Comparison of ENCODE assay signal across 8 cellular contexts in the genomic region with DNA sequence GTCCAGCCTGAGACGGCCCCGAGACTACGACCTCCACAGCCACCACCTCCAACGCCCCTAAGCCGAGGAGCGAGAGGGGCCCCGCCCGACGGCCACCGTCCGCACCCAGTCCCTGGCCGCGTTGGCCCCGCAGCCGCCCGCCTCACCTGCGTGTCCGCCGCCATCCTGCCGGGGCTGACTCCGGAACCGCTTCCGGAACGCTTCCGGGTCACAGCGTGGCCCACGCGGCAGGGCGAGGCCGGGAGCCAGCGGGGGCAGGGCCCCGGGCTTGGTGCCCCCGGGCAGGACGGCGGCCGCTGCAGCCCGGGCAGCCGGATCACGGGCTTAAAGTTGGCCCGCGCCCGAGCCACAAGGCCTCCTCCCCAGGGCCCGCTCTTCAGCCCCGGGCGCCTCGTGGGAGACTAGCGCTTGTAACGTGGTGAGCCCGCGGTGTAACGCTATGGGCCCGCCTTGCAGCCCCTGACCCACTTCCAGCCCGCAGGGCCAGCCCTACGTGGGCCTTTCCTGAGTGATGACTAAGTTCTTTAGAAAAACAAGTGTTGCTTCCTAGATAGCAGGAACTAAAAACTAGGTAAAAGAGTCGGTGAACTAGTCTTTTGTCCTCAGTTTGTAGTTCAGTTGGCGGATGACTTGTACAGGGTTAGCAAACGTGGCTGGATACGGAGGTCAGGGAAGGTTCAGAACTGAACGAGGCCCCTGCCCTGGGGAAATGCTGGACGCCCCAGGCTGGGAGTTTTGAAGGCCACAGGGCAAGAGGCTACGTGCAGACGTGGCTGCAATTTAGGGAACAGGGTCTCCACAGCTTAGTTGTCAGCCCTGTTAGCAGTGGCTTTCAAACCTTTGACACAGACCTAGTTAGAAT. TPM values are rescaled to one million over a fixed set of nuclear protein-coding genes. Genes with fewer than 3 reads are reported as not detected.
A peak's percentile ranks its signal among the peaks of the same experiment; 100 is the strongest.
DNase-seq lines count a peak whose midpoint lies in the region; ATAC-seq lines count a peak whose summit lies in the region.

A gene with protein sequence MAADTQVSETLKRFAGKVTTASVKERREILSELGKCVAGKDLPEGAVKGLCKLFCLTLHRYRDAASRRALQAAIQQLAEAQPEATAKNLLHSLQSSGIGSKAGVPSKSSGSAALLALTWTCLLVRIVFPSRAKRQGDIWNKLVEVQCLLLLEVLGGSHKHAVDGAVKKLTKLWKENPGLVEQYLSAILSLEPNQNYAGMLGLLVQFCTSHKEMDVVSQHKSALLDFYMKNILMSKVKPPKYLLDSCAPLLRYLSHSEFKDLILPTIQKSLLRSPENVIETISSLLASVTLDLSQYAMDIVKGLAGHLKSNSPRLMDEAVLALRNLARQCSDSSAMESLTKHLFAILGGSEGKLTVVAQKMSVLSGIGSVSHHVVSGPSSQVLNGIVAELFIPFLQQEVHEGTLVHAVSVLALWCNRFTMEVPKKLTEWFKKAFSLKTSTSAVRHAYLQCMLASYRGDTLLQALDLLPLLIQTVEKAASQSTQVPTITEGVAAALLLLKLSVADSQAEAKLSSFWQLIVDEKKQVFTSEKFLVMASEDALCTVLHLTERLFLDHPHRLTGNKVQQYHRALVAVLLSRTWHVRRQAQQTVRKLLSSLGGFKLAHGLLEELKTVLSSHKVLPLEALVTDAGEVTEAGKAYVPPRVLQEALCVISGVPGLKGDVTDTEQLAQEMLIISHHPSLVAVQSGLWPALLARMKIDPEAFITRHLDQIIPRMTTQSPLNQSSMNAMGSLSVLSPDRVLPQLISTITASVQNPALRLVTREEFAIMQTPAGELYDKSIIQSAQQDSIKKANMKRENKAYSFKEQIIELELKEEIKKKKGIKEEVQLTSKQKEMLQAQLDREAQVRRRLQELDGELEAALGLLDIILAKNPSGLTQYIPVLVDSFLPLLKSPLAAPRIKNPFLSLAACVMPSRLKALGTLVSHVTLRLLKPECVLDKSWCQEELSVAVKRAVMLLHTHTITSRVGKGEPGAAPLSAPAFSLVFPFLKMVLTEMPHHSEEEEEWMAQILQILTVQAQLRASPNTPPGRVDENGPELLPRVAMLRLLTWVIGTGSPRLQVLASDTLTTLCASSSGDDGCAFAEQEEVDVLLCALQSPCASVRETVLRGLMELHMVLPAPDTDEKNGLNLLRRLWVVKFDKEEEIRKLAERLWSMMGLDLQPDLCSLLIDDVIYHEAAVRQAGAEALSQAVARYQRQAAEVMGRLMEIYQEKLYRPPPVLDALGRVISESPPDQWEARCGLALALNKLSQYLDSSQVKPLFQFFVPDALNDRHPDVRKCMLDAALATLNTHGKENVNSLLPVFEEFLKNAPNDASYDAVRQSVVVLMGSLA (N-terminal part only) (minus strand): TSS at position 182 of the 862 bp plus-strand sequence. CDS start 18 bp downstream, at position 164.

- peak within 1 kb of the TSS; percentile 98 for H3K4me3 Mint-ChIP-seq in activated T-cell treated with anti-CD3 and anti-CD28 coated beads, Interleukin-2, amount 50 U/mL, for 24 hours

- peaks cover 39 to 45% of the 10 kb centered on the region in 2 donors for H3K36me3 ChIP-seq in muscle layer of duodenum (ENCODE audit: control insufficient read depth in 1 of 2, insufficient read depth in 2 of 2, low read length in 2 of 2)

- DNase-seq in COLO668 (lab: John Stamatoyannopoulos, UW; ENCODE audit: unreplicated experiment), result peak; percentile 92
- peak; percentile 91 for DNase-seq in HT-29 (ENCODE audit: low spot score)
- peak; percentile 40 for DNase-seq in OCI-M2 (lab: John Stamatoyannopoulos, UW; ENCODE audit: unreplicated experiment)
- peak; percentile 97 for DNase-seq in activated T-cell treated with anti-CD3 and anti-CD28 coated beads, Interleukin-2, amount 50 U/mL, for 24 hours
- DNase-seq in stimulated activated CD8-positive, alpha-beta memory T cell treated with anti-CD3 and anti-CD28 coated beads, Interleukin-7, amount 100 ng/mL, for 24 hours (ENCODE audit: low read depth), result peak; percentile 73

- H3K27ac ChIP-seq in muscle layer of duodenum (ENCODE audit: low read length), result peak within 1 kb of the TSS; percentile 88

- no peaks in the 10 kb centered on the region for H3K9me3 ChIP-seq in muscle layer of duodenum (ENCODE audit: control insufficient read depth in 1 of 2, low read length in 2 of 2)

- H3K36me3 Mint-ChIP-seq in activated T-cell treated with anti-CD3 and anti-CD28 coated beads, Interleukin-2, amount 50 U/mL, for 24 hours (ENCODE audit: low read depth), result peaks cover 86% of the 10 kb centered on the region

- no peaks in the 10 kb centered on the region for H3K27me3 Mint-ChIP-seq in activated T-cell treated with anti-CD3 and anti-CD28 coated beads, Interleukin-2, amount 50 U/mL, for 24 hours

- H3K4me1 Mint-ChIP-seq in activated T-cell treated with anti-CD3 and anti-CD28 coated beads, Interleukin-2, amount 50 U/mL, for 24 hours (ENCODE audit: low read depth), result peaks cover 67% of the 10 kb centered on the region

- H3K27ac Mint-ChIP-seq in activated T-cell treated with anti-CD3 and anti-CD28 coated beads, Interleukin-2, amount 50 U/mL, for 24 hours, result peak within 1 kb of the TSS; percentile 99

- H3K4me3 ChIP-seq in muscle layer of duodenum (ENCODE audit: low read depth in 1 of 2, low read length in 2 of 2), result peak within 1 kb of the TSS; percentile 91 to 99

- peak; percentile 74 for ATAC-seq in GM19455 (IDR thresholded peaks at IDR 0.05; ENCODE audit: unreplicated experiment)
- peak; percentile 90 for ATAC-seq in esophagus mucosa

- peaks cover 11 to 37% of the 10 kb centered on the region in 2 donors for H3K4me1 ChIP-seq in muscle layer of duodenum (ENCODE audit: control insufficient read depth in 1 of 2, insufficient read depth in 2 of 2, low read length in 2 of 2)

- no peaks in the 10 kb centered on the region for H3K27me3 ChIP-seq in muscle layer of duodenum (ENCODE audit: low read depth, low read length)

- no peaks in the 10 kb centered on the region for H3K9me3 Mint-ChIP-seq in activated T-cell treated with anti-CD3 and anti-CD28 coated beads, Interleukin-2, amount 50 U/mL, for 24 hours

RNA-seq across cellular contexts. Expression of the gene that starts here (rescaled TPM):
- total RNA-seq in HT-29 (2014; rRNA removed; shearing (Covaris generic)), result 217 and 227 TPM in 2 replicates
- 65.0 TPM for total RNA-seq in esophagus mucosa

Comparison
In these comparisons a context has a peak if more than half of its experiments do, and no peak if none do; other contexts are left out.
1. Peak in every context shown above with its lines: DNase-seq, ATAC-seq, H3K4me3 ChIP-seq and H3K27ac ChIP-seq.
2. DNase-seq: peak in every context shown above with its lines; median percentile 97 in activated T-cell treated with anti-CD3 and anti-CD28 coated beads, Interleukin-2, amount 50 U/mL, for 24 hours; 92 in COLO668; 91 in HT-29; 73 in stimulated activated CD8-positive, alpha-beta memory T cell treated with anti-CD3 and anti-CD28 coated beads, Interleukin-7, amount 100 ng/mL, for 24 hours; 40 in OCI-M2.